Comparison of ENCODE assay signal across 14 cellular contexts in the genomic region with DNA sequence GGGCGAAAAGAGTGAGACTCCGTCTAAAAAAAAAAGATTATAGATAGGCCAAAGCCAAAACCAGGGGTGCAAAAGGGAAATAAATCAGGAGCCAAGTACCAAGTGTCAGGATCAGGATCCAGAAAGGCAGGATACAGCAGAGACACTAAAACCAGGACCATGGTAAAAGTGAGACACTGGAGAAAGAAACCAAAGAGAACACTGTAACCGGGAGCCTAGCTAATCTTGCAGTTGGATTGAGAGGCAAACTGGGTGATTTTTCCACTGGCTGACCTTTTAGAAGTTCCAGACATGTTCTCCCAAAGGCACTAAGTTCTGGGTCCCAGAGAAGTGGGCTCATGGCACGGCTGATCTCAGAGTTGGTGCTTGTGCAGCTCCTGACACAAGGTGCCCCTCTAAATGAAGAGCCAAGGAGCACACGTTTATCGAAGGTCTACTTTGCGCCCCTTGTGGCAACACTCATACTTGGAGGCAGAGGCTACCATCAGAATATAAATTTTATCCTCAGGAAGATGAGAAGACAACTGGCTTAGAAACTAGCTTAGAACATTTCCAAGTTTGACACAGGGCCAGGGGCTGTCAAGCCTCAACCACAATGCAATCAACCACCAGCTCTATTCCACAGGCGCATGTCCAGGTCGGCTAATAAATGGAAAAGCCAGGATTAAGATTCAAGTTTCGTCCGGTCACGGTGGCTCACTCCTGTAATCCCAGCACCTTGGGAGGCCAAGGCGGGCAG. TPM values are rescaled to one million over a fixed set of nuclear protein-coding genes. Genes with fewer than 3 reads are reported as not detected.
A peak's percentile ranks its signal among the peaks of the same experiment; 100 is the strongest.
DNase-seq lines count a peak whose midpoint lies in the region; ATAC-seq and TF ChIP-seq lines count a peak whose summit lies in the region.
"Had no signal": no experiment of that assay in that cellular context is flagged by ENCODE, and none has a peak within 500 bp of the region (broad histone marks: within the 10 kb centered on the region; RNA-seq: fewer than 3 reads in every experiment).

No MANE protein-coding gene starts in this region.

- DNase-seq in cardiac muscle cell (ENCODE audit: low read depth in 1 of 2, low spot score in 1 of 2): peak; percentile 17 to 25
- DNase-seq in Right ventricle myocardium inferior (ENCODE audit: missing footprints): no peak
- DNase-seq in RWPE1 (ENCODE audit: low spot score): no peak
- no peak for DNase-seq in fibroblast of mammary gland (ENCODE audit: low read depth)
- DNase-seq in type B pancreatic cell (ENCODE audit: extremely low spot score, unreplicated experiment): no peak
- DNase-seq: activated CD4-positive, CD25-positive, alpha-beta regulatory T cell treated with anti-CD3 and anti-CD28 coated beads, Interleukin-2, amount 50 U/mL, for 72 hours; NCI-H1105; NK-92 treated with Interleukin-12 subunit alpha and Interleukin-12 subunit beta, amount 100 ng/mL, for 24 hours had no signal

- no peaks in the 10 kb centered on the region for H3K36me3 ChIP-seq in cardiac muscle cell

- ATAC-seq in Right ventricle myocardium inferior (no peak), HG03354 (IDR thresholded peaks at IDR 0.05; ENCODE audit: poor library complexity, severe bottlenecking, unreplicated experiment) (no peak), GM19397 (IDR thresholded peaks at IDR 0.05; ENCODE audit: unreplicated experiment) (no peak)
- ATAC-seq in activated CD4-positive, CD25-positive, alpha-beta regulatory T cell treated with anti-CD3 and anti-CD28 coated beads, Interleukin-2, amount 50 U/mL, for 24 hours: no peak

- no peaks in the 10 kb centered on the region for H3K9me3 ChIP-seq in cardiac muscle cell (ENCODE audit: low read depth)

- no peaks in the 10 kb centered on the region for H3K4me1 ChIP-seq in cardiac muscle cell (ENCODE audit: low read depth)

- H3K27me3 ChIP-seq in cardiac muscle cell: no peaks in the 10 kb centered on the region

- H3K27ac Mint-ChIP-seq in type B pancreatic cell: no peak overlapping the region
- H3K27ac Mint-ChIP-seq: activated naive CD8-positive, alpha-beta T cell had no signal

- H3K9me3 Mint-ChIP-seq in type B pancreatic cell: no peaks in the 10 kb centered on the region

- TF ChIP-seq CTCF in cardiac muscle cell (IDR thresholded peaks at IDR 0.05; ENCODE audit: low read depth, low read length): peak; percentile 45
- no peak; the same call in 1 of the 2 replicates for TF ChIP-seq CTCF in RWPE1 (conservative IDR thresholded peaks at IDR 0.05; ENCODE audit: low read depth)
- TF ChIP-seq CTCF in fibroblast of mammary gland (conservative IDR thresholded peaks at IDR 0.05; ENCODE audit: control insufficient read depth, insufficient read depth, low read depth, low read length): peak; percentile 40
- peak; percentile 66 for TF ChIP-seq CTCF in type B pancreatic cell (conservative IDR thresholded peaks at IDR 0.05)

- H3K27ac ChIP-seq in cardiac muscle cell: no peak overlapping the region
- peak overlapping the region; percentile 15; the same call in 1 of the 2 replicates for H3K27ac ChIP-seq in RWPE1
- H3K27ac ChIP-seq: C4-2B, epithelial cell of prostate had no signal

- intact Hi-C loops in Right ventricle myocardium inferior (cut with DNase I): no loop called here

- no peak overlapping the region for H3K4me3 Mint-ChIP-seq in type B pancreatic cell
- H3K4me3 Mint-ChIP-seq: activated naive CD8-positive, alpha-beta T cell had no signal

- no peaks in the 10 kb centered on the region for H3K4me1 Mint-ChIP-seq in type B pancreatic cell (ENCODE audit: unreplicated experiment)

- H3K27me3 Mint-ChIP-seq in type B pancreatic cell: peaks cover 3% of the 10 kb centered on the region
- H3K27me3 Mint-ChIP-seq: activated naive CD8-positive, alpha-beta T cell had no signal

- CTCF ChIA-PET in RWPE1 (lab: Yijun Ruan, JAX): interaction anchor here (0.6 kb wide), 1 partner anchor 573 kb away, joined by 4 read pairs; no protein-coding TSS in a partner anchor

- H3K4me3 ChIP-seq in cardiac muscle cell (no peak overlapping the region), fibroblast of mammary gland (ENCODE audit: control insufficient read depth, low read depth, low read length) (no peak overlapping the region)

- H3K36me3 Mint-ChIP-seq in type B pancreatic cell: no peaks in the 10 kb centered on the region
- H3K36me3 Mint-ChIP-seq: activated naive CD8-positive, alpha-beta T cell had no signal

- POLR2A ChIA-PET in RWPE1 (lab: Yijun Ruan, JAX; ENCODE audit: low non-redundant PET): no interaction called here

RNA-seq across cellular contexts. Expression of a gene that starts 27.5 kb away (rescaled TPM):
- total RNA-seq in cardiac muscle cell (22.7 and 31.7 TPM in 2 replicates), Right ventricle myocardium inferior (31.4 TPM), type B pancreatic cell (ENCODE audit: low replicate concordance) (55.1 and 57.3 TPM in 2 replicates)
- 27.6 and 38.6 TPM in 2 replicates for polyA plus RNA-seq in cardiac muscle cell

Comparison
In these comparisons a context has a peak if more than half of its experiments do, and no peak if none do; other contexts are left out.
1. DNase-seq: peak in cardiac muscle cell (2 of 2); none in Right ventricle myocardium inferior (single experiment), RWPE1 (single experiment), fibroblast of mammary gland (single experiment) and type B pancreatic cell (single experiment).